ENCODE assay signal across 10 cellular contexts in genomic region chr4:140504261-140504660, GRCh38. TPM values are rescaled to one million over a fixed set of nuclear protein-coding genes. Genes with fewer than 3 reads are reported as not detected.
"Had no signal": no experiment of that assay in that cellular context is flagged by ENCODE, and none has a peak within 500 bp of the region (broad histone marks: within the 10 kb centered on the region; RNA-seq: fewer than 3 reads in every experiment).

No MANE protein-coding gene starts in this region.

- H3K4me2 ChIP-seq: GM23338 had no signal

- H3K9me3 ChIP-seq: HAP-1 had no signal

- ATAC-seq: GM23338, HCT116 had no signal

- DNase-seq: GOT3, H7, H9, HCEC 1CT, HFFc6 had no signal

- H3K4me3 ChIP-seq: GM23338, HAP-1 had no signal

- FAIRE-seq: H1, H54 had no signal

- H2AFZ ChIP-seq: GM23338 had no signal

- H3K36me3 ChIP-seq: HAP-1 had no signal

- H3K4me1 ChIP-seq: HAP-1 had no signal

RNA-seq across cellular contexts. Expression of gene MGAT4D, which starts 6.2 kb away (rescaled TPM):
- total RNA-seq: GM23338, H1, H7, H9, HFFc6 had no signal
- polyA plus RNA-seq: GM23338, H1 had no signal
